In the genomic region with DNA sequence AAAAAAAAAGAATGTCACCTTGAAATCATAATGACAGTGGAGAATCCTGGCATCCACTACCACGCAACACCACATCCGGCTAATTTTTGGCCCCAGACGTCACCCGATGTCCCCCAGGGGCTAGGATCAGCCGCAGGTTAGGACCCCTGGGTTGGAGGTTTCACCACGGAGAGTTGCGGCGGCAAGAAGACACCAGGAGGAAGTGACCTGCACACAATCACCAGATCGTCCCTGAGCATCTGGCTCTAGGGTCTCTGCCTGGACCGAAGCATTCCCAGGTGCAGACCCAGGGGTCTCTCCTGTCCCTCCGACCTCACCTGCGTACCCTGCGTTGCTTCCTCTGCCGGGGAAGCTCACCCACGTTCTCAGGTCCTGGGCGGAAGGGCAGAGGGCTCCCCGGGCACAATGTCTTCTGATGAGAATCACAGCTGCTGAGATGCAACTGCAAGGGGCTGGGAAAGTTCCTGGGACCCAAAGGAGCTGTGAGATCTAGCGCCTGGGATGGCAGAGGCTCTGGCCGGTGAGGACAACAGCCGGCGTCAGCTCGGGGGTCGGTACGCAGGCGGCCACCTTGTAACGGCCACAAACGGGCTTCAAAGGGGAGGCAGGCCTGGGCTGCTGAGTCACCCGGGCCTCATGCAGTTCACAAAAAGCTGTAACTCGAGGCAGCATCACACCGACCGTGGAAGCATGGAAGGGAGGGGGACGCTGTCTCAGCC, we compare ENCODE assay signal across 1 cellular context.
TF ChIP-seq lines count a peak whose summit lies in the region.

No MANE protein-coding gene starts in this region.

TF ChIP-seq in IMR-90, 13 proteins besides CTCF, POLR2A, EP300 and RAD21 (continued from another document):
- TF ChIP-seq BHLHE40 (IDR thresholded peaks at IDR 0.05; ENCODE audit: low read depth, low read length) (no peak), MXI1 (IDR thresholded peaks at IDR 0.05; ENCODE audit: borderline replicate concordance, low read depth, low read length) (no peak), MAFK (IDR thresholded peaks at IDR 0.05; ENCODE audit: low read depth, low read length) (no peak), CHD1 (IDR thresholded peaks at IDR 0.05; ENCODE audit: low read depth, low read length) (no peak), NFE2L2 (IDR thresholded peaks at IDR 0.05; ENCODE audit: low read depth, low read length) (no peak), CEBPB (IDR thresholded peaks at IDR 0.05; ENCODE audit: low read depth, low read length) (no peak), MAZ (IDR thresholded peaks at IDR 0.05; ENCODE audit: borderline replicate concordance, low read depth, low read length) (no peak)
- TF ChIP-seq, protein P1, sequence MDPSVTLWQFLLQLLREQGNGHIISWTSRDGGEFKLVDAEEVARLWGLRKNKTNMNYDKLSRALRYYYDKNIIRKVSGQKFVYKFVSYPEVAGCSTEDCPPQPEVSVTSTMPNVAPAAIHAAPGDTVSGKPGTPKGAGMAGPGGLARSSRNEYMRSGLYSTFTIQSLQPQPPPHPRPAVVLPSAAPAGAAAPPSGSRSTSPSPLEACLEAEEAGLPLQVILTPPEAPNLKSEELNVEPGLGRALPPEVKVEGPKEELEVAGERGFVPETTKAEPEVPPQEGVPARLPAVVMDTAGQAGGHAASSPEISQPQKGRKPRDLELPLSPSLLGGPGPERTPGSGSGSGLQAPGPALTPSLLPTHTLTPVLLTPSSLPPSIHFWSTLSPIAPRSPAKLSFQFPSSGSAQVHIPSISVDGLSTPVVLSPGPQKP (IDR thresholded peaks at IDR 0.05; ENCODE audit: borderline replicate concordance, low read depth, low read length), result no peak
TF ChIP-seq in IMR-90: peak in this region for 0.
